Comparison of ENCODE assay signal across 1 cellular context in the genomic region with DNA sequence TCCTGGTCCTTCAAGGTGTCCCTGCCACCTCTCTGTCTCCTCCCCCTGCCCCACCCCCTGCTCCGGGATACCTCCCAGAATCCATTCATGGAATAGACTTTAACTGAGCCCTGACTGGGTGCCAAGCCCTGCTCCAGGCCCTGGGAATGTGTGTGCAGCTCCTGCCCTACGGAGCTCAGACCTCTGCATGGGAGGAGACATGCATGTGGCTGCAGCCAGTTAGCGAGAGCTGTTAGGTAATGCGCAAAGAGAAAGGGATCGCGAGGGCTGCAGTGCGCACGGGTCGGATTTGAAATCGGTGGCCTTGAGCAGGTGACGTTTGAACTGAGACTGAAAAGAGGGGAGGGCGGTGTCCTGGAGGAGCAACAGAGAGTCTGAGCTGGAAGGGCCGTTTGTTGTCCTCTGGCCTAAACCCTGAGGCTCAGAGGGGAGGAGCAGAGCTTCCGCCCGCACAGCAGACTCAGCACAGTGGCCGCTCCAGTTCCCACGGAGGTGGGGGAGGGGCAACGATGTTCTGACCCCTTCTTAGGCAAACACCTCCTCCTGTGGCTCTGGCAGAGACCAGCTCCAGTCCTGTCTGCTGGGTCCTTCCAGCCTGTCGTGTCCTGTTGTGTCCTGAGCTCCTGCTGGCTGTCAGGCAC.
TF ChIP-seq lines count a peak whose summit lies in the region.

No MANE protein-coding gene starts in this region.

TF ChIP-seq in HepG2, 621 proteins besides CTCF, POLR2A, EP300 and RAD21 (continued from another document):
- TF ChIP-seq, protein P1, sequence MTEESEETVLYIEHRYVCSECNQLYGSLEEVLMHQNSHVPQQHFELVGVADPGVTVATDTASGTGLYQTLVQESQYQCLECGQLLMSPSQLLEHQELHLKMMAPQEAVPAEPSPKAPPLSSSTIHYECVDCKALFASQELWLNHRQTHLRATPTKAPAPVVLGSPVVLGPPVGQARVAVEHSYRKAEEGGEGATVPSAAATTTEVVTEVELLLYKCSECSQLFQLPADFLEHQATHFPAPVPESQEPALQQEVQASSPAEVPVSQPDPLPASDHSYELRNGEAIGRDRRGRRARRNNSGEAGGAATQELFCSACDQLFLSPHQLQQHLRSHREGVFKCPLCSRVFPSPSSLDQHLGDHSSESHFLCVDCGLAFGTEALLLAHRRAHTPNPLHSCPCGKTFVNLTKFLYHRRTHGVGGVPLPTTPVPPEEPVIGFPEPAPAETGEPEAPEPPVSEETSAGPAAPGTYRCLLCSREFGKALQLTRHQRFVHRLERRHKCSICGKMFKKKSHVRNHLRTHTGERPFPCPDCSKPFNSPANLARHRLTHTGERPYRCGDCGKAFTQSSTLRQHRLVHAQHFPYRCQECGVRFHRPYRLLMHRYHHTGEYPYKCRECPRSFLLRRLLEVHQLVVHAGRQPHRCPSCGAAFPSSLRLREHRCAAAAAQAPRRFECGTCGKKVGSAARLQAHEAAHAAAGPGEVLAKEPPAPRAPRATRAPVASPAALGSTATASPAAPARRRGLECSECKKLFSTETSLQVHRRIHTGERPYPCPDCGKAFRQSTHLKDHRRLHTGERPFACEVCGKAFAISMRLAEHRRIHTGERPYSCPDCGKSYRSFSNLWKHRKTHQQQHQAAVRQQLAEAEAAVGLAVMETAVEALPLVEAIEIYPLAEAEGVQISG (CRISPR knock-in tag; IDR thresholded peaks at IDR 0.05): peak; percentile 61; the same call in 1 of the 2 replicates
- peak; percentile 79 for TF ChIP-seq ZNF605 (CRISPR knock-in tag; IDR thresholded peaks at IDR 0.05)
- TF ChIP-seq, protein P2, sequence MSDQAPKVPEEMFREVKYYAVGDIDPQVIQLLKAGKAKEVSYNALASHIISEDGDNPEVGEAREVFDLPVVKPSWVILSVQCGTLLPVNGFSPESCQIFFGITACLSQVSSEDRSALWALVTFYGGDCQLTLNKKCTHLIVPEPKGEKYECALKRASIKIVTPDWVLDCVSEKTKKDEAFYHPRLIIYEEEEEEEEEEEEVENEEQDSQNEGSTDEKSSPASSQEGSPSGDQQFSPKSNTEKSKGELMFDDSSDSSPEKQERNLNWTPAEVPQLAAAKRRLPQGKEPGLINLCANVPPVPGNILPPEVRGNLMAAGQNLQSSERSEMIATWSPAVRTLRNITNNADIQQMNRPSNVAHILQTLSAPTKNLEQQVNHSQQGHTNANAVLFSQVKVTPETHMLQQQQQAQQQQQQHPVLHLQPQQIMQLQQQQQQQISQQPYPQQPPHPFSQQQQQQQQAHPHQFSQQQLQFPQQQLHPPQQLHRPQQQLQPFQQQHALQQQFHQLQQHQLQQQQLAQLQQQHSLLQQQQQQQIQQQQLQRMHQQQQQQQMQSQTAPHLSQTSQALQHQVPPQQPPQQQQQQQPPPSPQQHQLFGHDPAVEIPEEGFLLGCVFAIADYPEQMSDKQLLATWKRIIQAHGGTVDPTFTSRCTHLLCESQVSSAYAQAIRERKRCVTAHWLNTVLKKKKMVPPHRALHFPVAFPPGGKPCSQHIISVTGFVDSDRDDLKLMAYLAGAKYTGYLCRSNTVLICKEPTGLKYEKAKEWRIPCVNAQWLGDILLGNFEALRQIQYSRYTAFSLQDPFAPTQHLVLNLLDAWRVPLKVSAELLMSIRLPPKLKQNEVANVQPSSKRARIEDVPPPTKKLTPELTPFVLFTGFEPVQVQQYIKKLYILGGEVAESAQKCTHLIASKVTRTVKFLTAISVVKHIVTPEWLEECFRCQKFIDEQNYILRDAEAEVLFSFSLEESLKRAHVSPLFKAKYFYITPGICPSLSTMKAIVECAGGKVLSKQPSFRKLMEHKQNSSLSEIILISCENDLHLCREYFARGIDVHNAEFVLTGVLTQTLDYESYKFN (CRISPR knock-in tag; conservative IDR thresholded peaks at IDR 0.05): peak; percentile 73
- 0 out of 2 replicates have a peak, but pooled peaks have one; percentile 27 for TF ChIP-seq KLF6 (CRISPR knock-in tag; IDR thresholded peaks at IDR 0.05)
- TF ChIP-seq ZNF615 (CRISPR knock-in tag; IDR thresholded peaks at IDR 0.05; ENCODE audit: borderline replicate concordance): no peak
- peak; percentile 36 for TF ChIP-seq SKI (IDR thresholded peaks at IDR 0.05; ENCODE audit: partially characterized antibody)
- no peak for TF ChIP-seq ZNF746 (CRISPR knock-in tag; IDR thresholded peaks at IDR 0.05)
- TF ChIP-seq, protein P3, sequence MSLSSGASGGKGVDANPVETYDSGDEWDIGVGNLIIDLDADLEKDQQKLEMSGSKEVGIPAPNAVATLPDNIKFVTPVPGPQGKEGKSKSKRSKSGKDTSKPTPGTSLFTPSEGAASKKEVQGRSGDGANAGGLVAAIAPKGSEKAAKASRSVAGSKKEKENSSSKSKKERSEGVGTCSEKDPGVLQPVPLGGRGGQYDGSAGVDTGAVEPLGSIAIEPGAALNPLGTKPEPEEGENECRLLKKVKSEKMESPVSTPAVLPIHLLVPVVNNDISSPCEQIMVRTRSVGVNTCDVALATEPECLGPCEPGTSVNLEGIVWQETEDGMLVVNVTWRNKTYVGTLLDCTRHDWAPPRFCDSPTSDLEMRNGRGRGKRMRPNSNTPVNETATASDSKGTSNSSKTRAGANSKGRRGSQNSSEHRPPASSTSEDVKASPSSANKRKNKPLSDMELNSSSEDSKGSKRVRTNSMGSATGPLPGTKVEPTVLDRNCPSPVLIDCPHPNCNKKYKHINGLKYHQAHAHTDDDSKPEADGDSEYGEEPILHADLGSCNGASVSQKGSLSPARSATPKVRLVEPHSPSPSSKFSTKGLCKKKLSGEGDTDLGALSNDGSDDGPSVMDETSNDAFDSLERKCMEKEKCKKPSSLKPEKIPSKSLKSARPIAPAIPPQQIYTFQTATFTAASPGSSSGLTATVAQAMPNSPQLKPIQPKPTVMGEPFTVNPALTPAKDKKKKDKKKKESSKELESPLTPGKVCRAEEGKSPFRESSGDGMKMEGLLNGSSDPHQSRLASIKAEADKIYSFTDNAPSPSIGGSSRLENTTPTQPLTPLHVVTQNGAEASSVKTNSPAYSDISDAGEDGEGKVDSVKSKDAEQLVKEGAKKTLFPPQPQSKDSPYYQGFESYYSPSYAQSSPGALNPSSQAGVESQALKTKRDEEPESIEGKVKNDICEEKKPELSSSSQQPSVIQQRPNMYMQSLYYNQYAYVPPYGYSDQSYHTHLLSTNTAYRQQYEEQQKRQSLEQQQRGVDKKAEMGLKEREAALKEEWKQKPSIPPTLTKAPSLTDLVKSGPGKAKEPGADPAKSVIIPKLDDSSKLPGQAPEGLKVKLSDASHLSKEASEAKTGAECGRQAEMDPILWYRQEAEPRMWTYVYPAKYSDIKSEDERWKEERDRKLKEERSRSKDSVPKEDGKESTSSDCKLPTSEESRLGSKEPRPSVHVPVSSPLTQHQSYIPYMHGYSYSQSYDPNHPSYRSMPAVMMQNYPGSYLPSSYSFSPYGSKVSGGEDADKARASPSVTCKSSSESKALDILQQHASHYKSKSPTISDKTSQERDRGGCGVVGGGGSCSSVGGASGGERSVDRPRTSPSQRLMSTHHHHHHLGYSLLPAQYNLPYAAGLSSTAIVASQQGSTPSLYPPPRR (CRISPR knock-in tag; IDR thresholded peaks at IDR 0.05; ENCODE audit: borderline replicate concordance): peak; percentile 32; the same call in 1 of the 2 replicates
- no peak for TF ChIP-seq SOX6 (IDR thresholded peaks at IDR 0.05)
- peak; percentile 57; the same call in 1 of the 2 replicates for TF ChIP-seq SOX6 (CRISPR knock-in tag; IDR thresholded peaks at IDR 0.05)
- TF ChIP-seq ZNF343 (CRISPR knock-in tag; IDR thresholded peaks at IDR 0.05): no peak
- no peak for TF ChIP-seq KLF9 (CRISPR knock-in tag; IDR thresholded peaks at IDR 0.05; ENCODE audit: low read depth)
- TF ChIP-seq ZNF382 (CRISPR knock-in tag; IDR thresholded peaks at IDR 0.05; ENCODE audit: borderline replicate concordance): no peak
- TF ChIP-seq NR2F2 (IDR thresholded peaks at IDR 0.05; ENCODE audit: borderline replicate concordance, low read depth): no peak
- TF ChIP-seq, protein P4, sequence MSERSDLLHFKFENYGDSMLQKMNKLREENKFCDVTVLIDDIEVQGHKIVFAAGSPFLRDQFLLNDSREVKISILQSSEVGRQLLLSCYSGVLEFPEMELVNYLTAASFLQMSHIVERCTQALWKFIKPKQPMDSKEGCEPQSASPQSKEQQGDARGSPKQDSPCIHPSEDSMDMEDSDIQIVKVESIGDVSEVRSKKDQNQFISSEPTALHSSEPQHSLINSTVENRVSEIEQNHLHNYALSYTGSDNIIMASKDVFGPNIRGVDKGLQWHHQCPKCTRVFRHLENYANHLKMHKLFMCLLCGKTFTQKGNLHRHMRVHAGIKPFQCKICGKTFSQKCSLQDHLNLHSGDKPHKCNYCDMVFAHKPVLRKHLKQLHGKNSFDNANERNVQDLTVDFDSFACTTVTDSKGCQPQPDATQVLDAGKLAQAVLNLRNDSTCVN (CRISPR knock-in tag; IDR thresholded peaks at IDR 0.05; ENCODE audit: borderline replicate concordance): peak; percentile 27; the same call in 1 of the 2 replicates
- TF ChIP-seq ZNF557 (CRISPR knock-in tag; IDR thresholded peaks at IDR 0.05): no peak
- TF ChIP-seq NR1H2 (CRISPR knock-in tag; IDR thresholded peaks at IDR 0.05; ENCODE audit: borderline replicate concordance, low read depth): no peak; the same call in 1 of the 2 replicates
- no peak for TF ChIP-seq KLF13 (CRISPR knock-in tag; IDR thresholded peaks at IDR 0.05)
- peak; percentile 56; the same call in 1 of the 2 replicates for TF ChIP-seq RXRA (CRISPR knock-in tag; IDR thresholded peaks at IDR 0.05)
- TF ChIP-seq CBX2 (IDR thresholded peaks at IDR 0.05; ENCODE audit: low read depth, low read length): no peak
- TF ChIP-seq CBX2 (CRISPR knock-in tag; IDR thresholded peaks at IDR 0.05; ENCODE audit: low read depth): no peak
- no peak for TF ChIP-seq ISX (CRISPR knock-in tag; conservative IDR thresholded peaks at IDR 0.05)
- TF ChIP-seq, protein P5, sequence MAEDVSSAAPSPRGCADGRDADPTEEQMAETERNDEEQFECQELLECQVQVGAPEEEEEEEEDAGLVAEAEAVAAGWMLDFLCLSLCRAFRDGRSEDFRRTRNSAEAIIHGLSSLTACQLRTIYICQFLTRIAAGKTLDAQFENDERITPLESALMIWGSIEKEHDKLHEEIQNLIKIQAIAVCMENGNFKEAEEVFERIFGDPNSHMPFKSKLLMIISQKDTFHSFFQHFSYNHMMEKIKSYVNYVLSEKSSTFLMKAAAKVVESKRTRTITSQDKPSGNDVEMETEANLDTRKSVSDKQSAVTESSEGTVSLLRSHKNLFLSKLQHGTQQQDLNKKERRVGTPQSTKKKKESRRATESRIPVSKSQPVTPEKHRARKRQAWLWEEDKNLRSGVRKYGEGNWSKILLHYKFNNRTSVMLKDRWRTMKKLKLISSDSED (CRISPR knock-in tag; IDR thresholded peaks at IDR 0.05): no peak
- TF ChIP-seq MEIS1 (CRISPR knock-in tag; IDR thresholded peaks at IDR 0.05; ENCODE audit: borderline replicate concordance): no peak
- TF ChIP-seq ZNF501 (CRISPR knock-in tag; IDR thresholded peaks at IDR 0.05): peak; percentile 55; the same call in 1 of the 2 replicates
- TF ChIP-seq ZEB1 (IDR thresholded peaks at IDR 0.05; ENCODE audit: insufficient replicate concordance, low read depth): no peak
- TF ChIP-seq NKX3-1 (CRISPR knock-in tag; IDR thresholded peaks at IDR 0.05): no peak
- peak; percentile 47; the same call in 1 of the 2 replicates for TF ChIP-seq NR2F6 (IDR thresholded peaks at IDR 0.05)
- TF ChIP-seq NR2F6 (CRISPR knock-in tag; IDR thresholded peaks at IDR 0.05): peak; percentile 58
- peak; percentile 46; the same call in 1 of the 2 replicates for TF ChIP-seq ELF3 (CRISPR knock-in tag; IDR thresholded peaks at IDR 0.05)
- TF ChIP-seq, protein P6, sequence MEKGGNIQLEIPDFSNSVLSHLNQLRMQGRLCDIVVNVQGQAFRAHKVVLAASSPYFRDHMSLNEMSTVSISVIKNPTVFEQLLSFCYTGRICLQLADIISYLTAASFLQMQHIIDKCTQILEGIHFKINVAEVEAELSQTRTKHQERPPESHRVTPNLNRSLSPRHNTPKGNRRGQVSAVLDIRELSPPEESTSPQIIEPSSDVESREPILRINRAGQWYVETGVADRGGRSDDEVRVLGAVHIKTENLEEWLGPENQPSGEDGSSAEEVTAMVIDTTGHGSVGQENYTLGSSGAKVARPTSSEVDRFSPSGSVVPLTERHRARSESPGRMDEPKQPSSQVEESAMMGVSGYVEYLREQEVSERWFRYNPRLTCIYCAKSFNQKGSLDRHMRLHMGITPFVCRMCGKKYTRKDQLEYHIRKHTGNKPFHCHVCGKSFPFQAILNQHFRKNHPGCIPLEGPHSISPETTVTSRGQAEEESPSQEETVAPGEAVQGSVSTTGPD (CRISPR knock-in tag; IDR thresholded peaks at IDR 0.05): no peak
